ENCODE assay signal across 8 cellular contexts in the genomic region with DNA sequence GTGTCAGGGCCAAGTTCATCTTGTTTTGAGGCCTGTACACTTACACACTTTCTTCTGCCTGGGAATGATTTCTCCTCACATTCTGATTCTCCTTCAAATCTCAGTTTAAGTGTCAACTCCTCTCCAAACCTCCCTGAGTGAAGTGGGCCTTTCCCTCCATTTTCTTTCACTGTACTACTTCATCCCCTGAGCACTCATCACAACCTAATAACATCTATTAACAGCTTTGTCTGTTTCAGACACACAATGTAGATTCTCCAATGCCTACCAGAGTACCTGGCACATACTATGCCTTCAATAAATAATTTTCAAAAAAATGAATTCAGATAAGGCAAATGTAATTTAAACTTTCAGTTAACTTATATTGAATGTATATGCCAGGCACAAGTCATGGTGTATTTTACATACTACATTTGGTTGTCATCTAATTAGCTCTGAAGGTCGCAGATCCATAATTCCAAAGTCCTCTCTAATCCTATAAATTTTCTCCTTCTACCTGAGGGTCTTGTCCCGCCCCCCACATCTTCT. TPM values are rescaled to one million over a fixed set of nuclear protein-coding genes. Genes with fewer than 3 reads are reported as not detected.
DNase-seq lines count a peak whose midpoint lies in the region; ATAC-seq and TF ChIP-seq lines count a peak whose summit lies in the region.

No MANE protein-coding gene starts in this region.

- intact Hi-C loops in activated naive CD4-positive, alpha-beta T cell treated with anti-CD3 and anti-CD28 coated beads for 36 hours (cut with micrococcal nuclease): loop anchor here (1.0 to 5.0 kb wide), 4 partner anchors 52 to 1308 kb away; a partner anchor contains a TSS
- intact Hi-C loops in IMR-90 (cut with micrococcal nuclease) (no loop called here), colonic mucosa (cut with DNase I) (no loop called here), natural killer cell (cut with micrococcal nuclease) (loop anchor here (10.0 kb wide), 1 partner anchor 620 kb away; a partner anchor contains a TSS)

- no peak for TF ChIP-seq RAD21 in IMR-90 (IDR thresholded peaks at IDR 0.05; ENCODE audit: low read length)

- no peaks in the 10 kb centered on the region for H4K20me1 ChIP-seq in IMR-90 (ENCODE audit: insufficient read depth, low read length)

- TF ChIP-seq CTCF in IMR-90 (conservative IDR thresholded peaks at IDR 0.05; ENCODE audit: low read depth, low read length) (no peak), colonic mucosa (IDR thresholded peaks at IDR 0.05) (no peak), natural killer cell (IDR thresholded peaks at IDR 0.05) (no peak)

- ATAC-seq in IMR-90 (ENCODE audit: low read depth) (no peak), natural killer cell (no peak)

- no peak overlapping the region for H3K14ac ChIP-seq in IMR-90 (replicated peaks; ENCODE audit: low read depth, low read length)

- no peak overlapping the region for H2BK15ac ChIP-seq in IMR-90 (ENCODE audit: low read depth, low read length)

- H2AK5ac ChIP-seq in IMR-90 (ENCODE audit: low read depth, low read length): no peak overlapping the region

- POLR2A ChIA-PET in IMR-90 (lab: Charles Lee; ENCODE audit: unreplicated experiment): no interaction called here

- BruUV-seq in IMR-90 (replicated peaks; lab: Mats Ljungman, UMichigan): no TSS peak

- peak overlapping the region; percentile 96 for H4K8ac ChIP-seq in IMR-90 (ENCODE audit: low read depth in 2 of 2, low read length in 2 of 2)

- H3K9me3 ChIP-seq in IMR-90 (ENCODE audit: control insufficient read depth, insufficient read depth, low read length): no peaks in the 10 kb centered on the region
- H3K9me3 ChIP-seq in colonic mucosa: no peaks in the 10 kb centered on the region

- no peak overlapping the region for H3K56ac ChIP-seq in IMR-90 (ENCODE audit: extremely low read depth, insufficient read depth, low read length)

- DNase-seq in activated naive CD4-positive, alpha-beta T cell treated with anti-CD3 and anti-CD28 coated beads for 36 hours: no peak
- DNase-seq in activated naive CD4-positive, alpha-beta T cell treated with anti-CD3 and anti-CD28 coated beads, Interleukin-2, amount 50 U/mL, for 16 hours: no peak
- DNase-seq in IMR-90 (no peak), colonic mucosa (no peak), natural killer cell (no peak), AG20443 (ENCODE audit: low spot score) (no peak), NCI-H187 treated with DMSO at 0.1 percent for 48 hours (lab: John Stamatoyannopoulos, UW) (no peak), NCI-H128 (lab: John Stamatoyannopoulos, UW; ENCODE audit: unreplicated experiment) (no peak)

- peak overlapping the region; percentile 83 for H3K4me2 ChIP-seq in IMR-90 (ENCODE audit: low read depth, low read length)

- H3K27me3 Mint-ChIP-seq in activated naive CD4-positive, alpha-beta T cell treated with anti-CD3 and anti-CD28 coated beads for 36 hours (ENCODE audit: low read depth): peaks cover 2% of the 10 kb centered on the region
- peaks cover 9 to 20% of the 10 kb centered on the region in 2 donors for H3K27me3 Mint-ChIP-seq in natural killer cell (ENCODE audit: low read depth in 2 of 2)

- H3K4me1 ChIP-seq in IMR-90 (ENCODE audit: control insufficient read depth, insufficient read depth, low read length): peaks cover 2% of the 10 kb centered on the region; the same call in 1 of the 2 replicates
- H3K4me1 ChIP-seq in colonic mucosa: no peaks in the 10 kb centered on the region

- H3K4ac ChIP-seq in IMR-90 (ENCODE audit: low read depth, low read length): no peak overlapping the region

- peaks cover 27% of the 10 kb centered on the region for H3K4me1 Mint-ChIP-seq in activated naive CD4-positive, alpha-beta T cell treated with anti-CD3 and anti-CD28 coated beads for 36 hours (ENCODE audit: low read depth)
- peaks cover 28 to 34% of the 10 kb centered on the region in 2 donors for H3K4me1 Mint-ChIP-seq in natural killer cell

- peak overlapping the region; percentile 71 for H4K5ac ChIP-seq in IMR-90 (ENCODE audit: low read depth, low read length)

- H2AFZ ChIP-seq in IMR-90 (replicated peaks; ENCODE audit: low read length, poor library complexity): peak overlapping the region; percentile 97

- H3K27ac Mint-ChIP-seq in activated naive CD4-positive, alpha-beta T cell treated with anti-CD3 and anti-CD28 coated beads for 36 hours: peak overlapping the region; percentile 74
- H3K27ac Mint-ChIP-seq in natural killer cell: peak overlapping the region; percentile 95 to 97

- H4K91ac ChIP-seq in IMR-90 (ENCODE audit: insufficient read depth, low read depth, low read length): peak overlapping the region; percentile 52

- H3K18ac ChIP-seq in IMR-90 (ENCODE audit: low read depth, low read length): no peak overlapping the region

- H3K27ac ChIP-seq in IMR-90 (ENCODE audit: insufficient read depth, low read length) (no peak overlapping the region), colonic mucosa (peak overlapping the region; percentile 38)

- dilution Hi-C loops in IMR-90 (cut with HindIII; ENCODE audit: low sequenced_read_pairs, unreplicated experiment): no loop called here

- 0% methylated on average over 1 of the region's 2 CpGs; no CpG with 5 or more reads in 1 of the 2 experiments for WGBS in IMR-90 (ENCODE audit: extremely low coverage in 2 of 2, insufficient read length in 1 of 2), 2 experiments

- peak overlapping the region; percentile 29 for H2AK9ac ChIP-seq in IMR-90 (replicated peaks; ENCODE audit: low read depth, low read length, poor library complexity)

- in situ Hi-C loops in IMR-90 (cut with MboI; ENCODE audit: low sequenced_read_pairs): no loop called here

- H3K27me3 ChIP-seq in IMR-90 (ENCODE audit: control insufficient read depth, insufficient read depth, low read length) (no peaks in the 10 kb centered on the region), colonic mucosa (no peaks in the 10 kb centered on the region)

- H3K9ac ChIP-seq in IMR-90 (ENCODE audit: low read depth, low read length) (no peak overlapping the region), colonic mucosa (ENCODE audit: low read depth in 2 of 2, low read length in 2 of 2) (peak overlapping the region in 1 of 2 donors; percentile 96)

- H3K36me3 ChIP-seq in IMR-90 (ENCODE audit: control insufficient read depth, insufficient read depth, low read length): no peaks in the 10 kb centered on the region
- no peaks in the 10 kb centered on the region for H3K36me3 ChIP-seq in colonic mucosa

- H3K4me3 ChIP-seq in IMR-90 (ENCODE audit: insufficient read depth, low read depth, low read length): peak overlapping the region; percentile 95
- H3K4me3 ChIP-seq in colonic mucosa: peak overlapping the region; percentile 98

- H3K4me3 Mint-ChIP-seq in activated naive CD4-positive, alpha-beta T cell treated with anti-CD3 and anti-CD28 coated beads for 36 hours: peak overlapping the region; percentile 92
- peak overlapping the region; percentile 98 for H3K4me3 Mint-ChIP-seq in natural killer cell

- H3K9me3 Mint-ChIP-seq in activated naive CD4-positive, alpha-beta T cell treated with anti-CD3 and anti-CD28 coated beads for 36 hours: no peaks in the 10 kb centered on the region
- H3K9me3 Mint-ChIP-seq in natural killer cell: peaks cover 3% of the 10 kb centered on the region in 2 donors

- peaks cover 1% of the 10 kb centered on the region for H3K36me3 Mint-ChIP-seq in activated naive CD4-positive, alpha-beta T cell treated with anti-CD3 and anti-CD28 coated beads for 36 hours (ENCODE audit: low read depth)
- H3K36me3 Mint-ChIP-seq in natural killer cell: peaks cover 8% of the 10 kb centered on the region

- no peak overlapping the region for H2BK120ac ChIP-seq in IMR-90 (ENCODE audit: low read depth, low read length)

- CTCF ChIA-PET in activated naive CD4-positive, alpha-beta T cell treated with anti-CD3 and anti-CD28 coated beads for 36 hours (lab: Charles Lee): interaction anchor here (1.0 kb wide), 1 partner anchor 39 kb away, joined by 3 read pairs; no protein-coding TSS in a partner anchor
- CTCF ChIA-PET in IMR-90 (lab: Yijun Ruan, JAX): no interaction called here

- peaks cover 3% of the 10 kb centered on the region; the same call in 1 of the 2 replicates for H3K9me1 ChIP-seq in IMR-90 (ENCODE audit: insufficient read depth, low read length)

- peaks cover 7 to 19% of the 10 kb centered on the region in 2 experiments; a peak in 3 of 4 replicates for H3K79me1 ChIP-seq in IMR-90 (ENCODE audit: low read depth in 1 of 2, low read length in 2 of 2)

- no peak for TF ChIP-seq POLR2A in IMR-90 (IDR thresholded peaks at IDR 0.05; ENCODE audit: low read depth, low read length)

- peak overlapping the region; percentile 44 for H2BK5ac ChIP-seq in IMR-90 (ENCODE audit: low read depth, low read length, poor library complexity, severe bottlenecking)

- no peak overlapping the region for H3K23ac ChIP-seq in IMR-90 (ENCODE audit: low read depth, low read length)

- H2BK20ac ChIP-seq in IMR-90 (ENCODE audit: low read depth, low read length): no peak overlapping the region

TF ChIP-seq in IMR-90, 13 proteins besides CTCF, POLR2A, EP300 and RAD21:
- no peak for TF ChIP-seq MXI1 (IDR thresholded peaks at IDR 0.05; ENCODE audit: borderline replicate concordance, low read depth, low read length)
- no peak for TF ChIP-seq MAFK (IDR thresholded peaks at IDR 0.05; ENCODE audit: low read depth, low read length)
- no peak for TF ChIP-seq BHLHE40 (IDR thresholded peaks at IDR 0.05; ENCODE audit: low read depth, low read length)

RNA-seq across cellular contexts. Expression of a gene that starts 0.4 kb away (rescaled TPM):
- total RNA-seq in activated naive CD4-positive, alpha-beta T cell treated with anti-CD3 and anti-CD28 coated beads for 36 hours: 10 to 100 TPM; 21.2 to 28.3 TPM
- total RNA-seq in IMR-90 (2012; rRNA removed) (37.5 and 46.1 TPM in 2 replicates), colonic mucosa (10 to 100 TPM; 31.9 to 37.0 TPM), natural killer cell (10 to 100 TPM; 30.2 to 36.0 (median 32.3) TPM)
- polyA plus RNA-seq in IMR-90 (2012; rRNA removed): 20.3 and 22.8 TPM in 2 replicates
- 5.4 and 6.9 TPM in 2 replicates for polyA plus RNA-seq in IMR-90 (2012; cell fraction: cytosol; rRNA removed)
- polyA plus RNA-seq in IMR-90 (2012; cell fraction: nucleus; rRNA removed; ENCODE audit: low replicate concordance): 3.4 and 33.1 TPM in 2 replicates

RNA-seq across cellular contexts. Expression of a gene that starts 52.1 kb away (rescaled TPM):
- 1 to 10 TPM; 1.2 to 1.5 TPM for total RNA-seq in activated naive CD4-positive, alpha-beta T cell treated with anti-CD3 and anti-CD28 coated beads for 36 hours
- 24.7 and 25.3 TPM in 2 replicates for total RNA-seq in IMR-90 (2012; rRNA removed)
- 35.1 and 36.1 TPM in 2 replicates for polyA plus RNA-seq in IMR-90 (2012; rRNA removed)
- polyA plus RNA-seq in IMR-90 (2012; cell fraction: cytosol; rRNA removed): 37.5 and 38.6 TPM in 2 replicates
- polyA plus RNA-seq in IMR-90 (2012; cell fraction: nucleus; rRNA removed; ENCODE audit: low replicate concordance): 7.4 and 12.0 TPM in 2 replicates
- 10 to 100 TPM in 1 of 2 donors, 1 to 10 TPM in 1; 4.3 to 10.1 TPM for total RNA-seq in colonic mucosa
- not detected for total RNA-seq in natural killer cell

Comparison
In these comparisons a context has a peak if more than half of its experiments do, and no peak if none do; other contexts are left out.
1. intact Hi-C loops: an anchor here in activated naive CD4-positive, alpha-beta T cell treated with anti-CD3 and anti-CD28 coated beads for 36 hours (1.0 to 5.0 kb wide) and natural killer cell (10.0 kb wide); none called in IMR-90 and colonic mucosa.